Comparison of ENCODE assay signal across 25 cellular contexts in genomic region chr9:127991757-127992274, GRCh38. TPM values are rescaled to one million over a fixed set of nuclear protein-coding genes. Genes with fewer than 3 reads are reported as not detected.
DNase-seq lines count a peak whose midpoint lies in the region; ATAC-seq and TF ChIP-seq lines count a peak whose summit lies in the region.
"Had no signal": no experiment of that assay in that cellular context is flagged by ENCODE, and none has a peak within 500 bp of the region (broad histone marks: within the 10 kb centered on the region; RNA-seq: fewer than 3 reads in every experiment).

No MANE protein-coding gene starts in this region.

- POLR2A ChIA-PET in MCF 10A (lab: Yijun Ruan, JAX) = interaction anchor here (1.2 to 2.2 kb wide), 2 partner anchors 11 to 26 kb away, joined by 3 to 13 read pairs; partner anchors contain the start of gene EEIG1

- no peaks in the 10 kb centered on the region for H3K36me3 ChIP-seq in breast epithelium
- H3K36me3 ChIP-seq: BE2C, upper lobe of left lung had no signal

- H3K27ac Mint-ChIP-seq in MCF 10A (ENCODE audit: low read depth, unreplicated experiment) = no peak overlapping the region
- peak overlapping the region; percentile 83 for H3K27ac Mint-ChIP-seq in T-helper 17 cell
- peak overlapping the region; percentile 99 for H3K27ac Mint-ChIP-seq in memory B cell
- H3K27ac Mint-ChIP-seq in type B pancreatic cell = peak overlapping the region; percentile 37

- intact Hi-C loops in breast epithelium (cut with DNase I; ENCODE audit: low total_unique reads) (no loop called here), MCF 10A (cut with micrococcal nuclease) (no loop called here)

- H3K4me3 ChIP-seq in breast epithelium = no peak overlapping the region
- H3K4me3 ChIP-seq: upper lobe of left lung had no signal

- H3K27ac ChIP-seq in breast epithelium = peak overlapping the region; percentile 7 to 25
- H3K27ac ChIP-seq: upper lobe of left lung had no signal

- H3K36me3 Mint-ChIP-seq in MCF 10A (ENCODE audit: insufficient read depth, unreplicated experiment) = peaks cover 6% of the 10 kb centered on the region
- no peaks in the 10 kb centered on the region for H3K36me3 Mint-ChIP-seq in T-helper 17 cell (ENCODE audit: low read depth)
- no peaks in the 10 kb centered on the region for H3K36me3 Mint-ChIP-seq in memory B cell
- H3K36me3 Mint-ChIP-seq in type B pancreatic cell = no peaks in the 10 kb centered on the region

- H3K4me1 ChIP-seq in breast epithelium = no peaks in the 10 kb centered on the region
- H3K4me1 ChIP-seq: BE2C, upper lobe of left lung had no signal

- TF ChIP-seq POLR2A in breast epithelium (IDR thresholded peaks at IDR 0.05) = no peak

- H3K4me3 Mint-ChIP-seq in MCF 10A (ENCODE audit: unreplicated experiment) (no peak overlapping the region), T-helper 17 cell (peak overlapping the region; percentile 25), memory B cell (peak overlapping the region; percentile 2), type B pancreatic cell (no peak overlapping the region)
- H3K4me3 Mint-ChIP-seq: stimulated activated naive CD8-positive, alpha-beta T cell treated with anti-CD3 and anti-CD28 coated beads, Interleukin-15, amount 100 ng/mL, for 72 hours had no signal

- no peaks in the 10 kb centered on the region for H3K9me3 Mint-ChIP-seq in MCF 10A (ENCODE audit: unreplicated experiment)
- H3K9me3 Mint-ChIP-seq in memory B cell = no peaks in the 10 kb centered on the region
- H3K9me3 Mint-ChIP-seq in type B pancreatic cell = no peaks in the 10 kb centered on the region
- H3K9me3 Mint-ChIP-seq: stimulated activated naive CD8-positive, alpha-beta T cell treated with anti-CD3 and anti-CD28 coated beads, Interleukin-15, amount 100 ng/mL, for 72 hours had no signal

- ATAC-seq in T-helper 17 cell = no peak
- peak; percentile 50 for ATAC-seq in memory B cell (ENCODE audit: low read depth)
- no peak for ATAC-seq in HG03135 (IDR thresholded peaks at IDR 0.05; ENCODE audit: unreplicated experiment)

- H3K9me3 ChIP-seq in breast epithelium (no peaks in the 10 kb centered on the region), T-helper 17 cell (ENCODE audit: control insufficient read depth, low read length, poor library complexity, severe bottlenecking) (no peaks in the 10 kb centered on the region)
- H3K9me3 ChIP-seq: BE2C, Caco-2, upper lobe of left lung had no signal

- BruUV-seq in MCF 10A (replicated peaks; lab: Mats Ljungman, UMichigan) = no TSS peak

- no peak for TF ChIP-seq CTCF in breast epithelium (IDR thresholded peaks at IDR 0.05)
- no peak for TF ChIP-seq CTCF in MCF 10A (IDR thresholded peaks at IDR 0.05; ENCODE audit: unreplicated experiment)
- TF ChIP-seq CTCF in type B pancreatic cell (conservative IDR thresholded peaks at IDR 0.05) = no peak

- CTCF ChIA-PET in MCF 10A (lab: Yijun Ruan, JAX) = interaction anchor here (0.6 to 0.8 kb wide), 2 partner anchors 13 to 59 kb away, joined by 3 read pairs; no protein-coding TSS in a partner anchor

- no peaks in the 10 kb centered on the region for H3K27me3 ChIP-seq in breast epithelium
- H3K27me3 ChIP-seq: BE2C, upper lobe of left lung had no signal

- no peak for DNase-seq in breast epithelium (ENCODE audit: low spot score in 2 of 2)
- no peak for DNase-seq in MCF 10A (ENCODE audit: unreplicated experiment)
- no peak for DNase-seq in T-helper 17 cell
- DNase-seq in memory B cell (ENCODE audit: low spot score in 2 of 2) = no peak
- no peak for DNase-seq in type B pancreatic cell (ENCODE audit: extremely low spot score, unreplicated experiment)
- DNase-seq in DMS79 treated with DMSO at 0.1 percent for 48 hours (lab: John Stamatoyannopoulos, UW) = no peak
- DNase-seq in NCI-H748 (lab: John Stamatoyannopoulos, UW; ENCODE audit: unreplicated experiment) = no peak
- DNase-seq: activated CD4-positive, alpha-beta T cell treated with anti-CD3 and anti-CD28 coated beads, Interleukin-2, amount 50 U/mL, for 4 hours; activated CD4-positive, CD25-positive, alpha-beta regulatory T cell; activated gamma-delta T cell; BE2C; effector CD4-positive, alpha-beta T cell; Kasumi-1; mesendoderm; NCI-H1092; NCI-H2227 treated with DMSO at 0.1 percent for 48 hours; right cardiac atrium; Right ventricle myocardium superior; stimulated activated CD4-positive, alpha-beta T cell treated with anti-CD3 and anti-CD28 coated beads, Interleukin-12 subunit alpha, Interleukin-12 subunit beta, amount 100 ng/mL, for 4 hours; stimulated activated CD4-positive, alpha-beta T cell treated with anti-CD3 and anti-CD28 coated beads, Interleukin-4, amount 100 ng/mL, for 4 hours; stimulated activated naive CD8-positive, alpha-beta T cell treated with anti-CD3 and anti-CD28 coated beads, Interleukin-15, amount 100 ng/mL, for 72 hours; T1000; upper lobe of left lung had no signal

- H3K27me3 Mint-ChIP-seq in MCF 10A (ENCODE audit: insufficient read depth, unreplicated experiment) (no peaks in the 10 kb centered on the region), T-helper 17 cell (no peaks in the 10 kb centered on the region), memory B cell (no peaks in the 10 kb centered on the region), type B pancreatic cell (no peaks in the 10 kb centered on the region)
- H3K27me3 Mint-ChIP-seq: stimulated activated naive CD8-positive, alpha-beta T cell treated with anti-CD3 and anti-CD28 coated beads, Interleukin-15, amount 100 ng/mL, for 72 hours had no signal

- H3K4me1 Mint-ChIP-seq in MCF 10A (ENCODE audit: insufficient read depth, unreplicated experiment) = peaks cover 5% of the 10 kb centered on the region
- H3K4me1 Mint-ChIP-seq in T-helper 17 cell = peaks cover 22% of the 10 kb centered on the region
- H3K4me1 Mint-ChIP-seq in memory B cell = peaks cover 33% of the 10 kb centered on the region
- no peaks in the 10 kb centered on the region for H3K4me1 Mint-ChIP-seq in type B pancreatic cell (ENCODE audit: unreplicated experiment)

RNA-seq across cellular contexts. Expression of gene EEIG1, which starts 11.0 kb away (rescaled TPM):
- total RNA-seq in breast epithelium (10 to 100 TPM in 2 of 3 donors, 1 to 10 TPM in 1; 7.7 to 32.1 (median 19.7) TPM), MCF 10A (2022) (17.5 and 23.9 TPM in 2 replicates), T-helper 17 cell (100 to 1,000 TPM; 254 to 268 TPM), type B pancreatic cell (ENCODE audit: low replicate concordance) (61.1 and 74.8 TPM in 2 replicates)

RNA-seq across cellular contexts. Expression of gene DPM2, which starts 54.2 kb away (rescaled TPM):
- total RNA-seq in breast epithelium = 10 to 100 TPM; 10.6 to 17.4 (median 17.1) TPM
- total RNA-seq in MCF 10A (2022) = 41.5 and 41.8 TPM in 2 replicates
- total RNA-seq in T-helper 17 cell = 10 to 100 TPM; 23.3 to 26.2 TPM
- 41.6 and 56.3 TPM in 2 replicates for total RNA-seq in type B pancreatic cell (ENCODE audit: low replicate concordance)

Comparison
In these comparisons a context has a peak if more than half of its experiments do, and no peak if none do; other contexts are left out.
1. H3K4me3 Mint-ChIP-seq: peak in T-helper 17 cell (single experiment) and memory B cell (single experiment); none in MCF 10A (single experiment) and type B pancreatic cell (single experiment).